In genomic region chr1:38076455-38076854, GRCh38 we compare ENCODE assay signal across 25 cellular contexts. TPM values are rescaled to one million over a fixed set of nuclear protein-coding genes. Genes with fewer than 3 reads are reported as not detected.
DNase-seq lines count a peak whose midpoint lies in the region; ATAC-seq and TF ChIP-seq lines count a peak whose summit lies in the region.
"Had no signal": no experiment of that assay in that cellular context is flagged by ENCODE, and none has a peak within 500 bp of the region (broad histone marks: within the 10 kb centered on the region; RNA-seq: fewer than 3 reads in every experiment).

No MANE protein-coding gene starts in this region.

- H3K9ac ChIP-seq in neural cell (ENCODE audit: low read length) = no peak overlapping the region

- H3K4me3 ChIP-seq in neural cell (ENCODE audit: low read length) = no peak overlapping the region
- H3K4me3 ChIP-seq: SJCRH30 had no signal

- no peak for TF ChIP-seq RAD21 in neural cell (conservative IDR thresholded peaks at IDR 0.05)

- no peaks in the 10 kb centered on the region for H3K36me3 ChIP-seq in neural cell (ENCODE audit: insufficient read depth, low read length)
- H3K36me3 ChIP-seq: SJCRH30 had no signal

- H3K27me3 Mint-ChIP-seq in activated naive CD8-positive, alpha-beta T cell treated with anti-CD3 and anti-CD28 coated beads for 36 hours = peaks cover 20% of the 10 kb centered on the region
- H3K27me3 Mint-ChIP-seq: IgD-negative memory B cell had no signal

- H3K9me3 Mint-ChIP-seq in activated naive CD8-positive, alpha-beta T cell treated with anti-CD3 and anti-CD28 coated beads for 36 hours = no peaks in the 10 kb centered on the region
- H3K9me3 Mint-ChIP-seq: CD8-positive, alpha-beta T cell; IgD-negative memory B cell; T-helper 2 cell treated with Interferon-gamma antibody and Interleukin-4, amounts not matched to agents 5 μg/mL and 100 μg/mL, for 36 hours had no signal

- H3K4me1 Mint-ChIP-seq in activated naive CD8-positive, alpha-beta T cell treated with anti-CD3 and anti-CD28 coated beads for 36 hours = no peaks in the 10 kb centered on the region

- H3K27ac Mint-ChIP-seq in activated naive CD8-positive, alpha-beta T cell treated with anti-CD3 and anti-CD28 coated beads for 36 hours = no peak overlapping the region
- H3K27ac Mint-ChIP-seq: CD8-positive, alpha-beta T cell; IgD-negative memory B cell; T-helper 2 cell treated with Interferon-gamma antibody and Interleukin-4, amounts not matched to agents 5 μg/mL and 100 μg/mL, for 36 hours had no signal

- no peaks in the 10 kb centered on the region for H3K9me3 ChIP-seq in neural cell (ENCODE audit: low read length)
- H3K9me3 ChIP-seq: Caco-2, SJCRH30 had no signal

- H3K4me2 ChIP-seq in neural cell (ENCODE audit: low read length) = peak overlapping the region; percentile 12

- no peak for TF ChIP-seq CTCF in neural cell (IDR thresholded peaks at IDR 0.05; ENCODE audit: poor library complexity, severe bottlenecking)

- H3K27me3 ChIP-seq in neural cell (ENCODE audit: insufficient read depth, low read depth, low read length) = no peaks in the 10 kb centered on the region
- H3K27me3 ChIP-seq: SJCRH30 had no signal

- H3K27ac ChIP-seq in neural cell (ENCODE audit: low read length) = no peak overlapping the region
- H3K27ac ChIP-seq: C4-2B, HL-60, SJCRH30 had no signal

- no peak overlapping the region for H3K4me3 Mint-ChIP-seq in activated naive CD8-positive, alpha-beta T cell treated with anti-CD3 and anti-CD28 coated beads for 36 hours
- H3K4me3 Mint-ChIP-seq: CD8-positive, alpha-beta T cell; IgD-negative memory B cell; T-helper 2 cell treated with Interferon-gamma antibody and Interleukin-4, amounts not matched to agents 5 μg/mL and 100 μg/mL, for 36 hours had no signal

- no peaks in the 10 kb centered on the region for H3F3A ChIP-seq in neural cell (ENCODE audit: insufficient read depth, low read length, poor library complexity, severe bottlenecking)

- ATAC-seq in HG02970 (IDR thresholded peaks at IDR 0.05; ENCODE audit: low FRiP score, unreplicated experiment) = no peak
- ATAC-seq: CD8-positive, alpha-beta T cell; HCT116 had no signal

- no peak overlapping the region for H2AFZ ChIP-seq in neural cell (ENCODE audit: low read depth, low read length)

- H4K20me1 ChIP-seq in neural cell (ENCODE audit: insufficient read depth) = no peaks in the 10 kb centered on the region

- TF ChIP-seq EP300 in neural cell (conservative IDR thresholded peaks at IDR 0.05; ENCODE audit: poor library complexity, severe bottlenecking) = no peak

- H3K79me2 ChIP-seq in neural cell (replicated peaks; ENCODE audit: insufficient read depth, low read length) = no peaks in the 10 kb centered on the region

- H3K36me3 Mint-ChIP-seq in activated naive CD8-positive, alpha-beta T cell treated with anti-CD3 and anti-CD28 coated beads for 36 hours = no peaks in the 10 kb centered on the region
- H3K36me3 Mint-ChIP-seq: CD8-positive, alpha-beta T cell; IgD-negative memory B cell had no signal

- H3K9me2 ChIP-seq in neural cell (ENCODE audit: insufficient read depth, low read length) = no peaks in the 10 kb centered on the region

- DNase-seq in NCI-H510A treated with DMSO at 0.1 percent for 48 hours (lab: John Stamatoyannopoulos, UW) = peak; percentile 61
- no peak for DNase-seq in NCI-H510A (lab: John Stamatoyannopoulos, UW)
- peak; percentile 66 for DNase-seq in NCI-H146 (lab: John Stamatoyannopoulos, UW)
- DNase-seq in SK-N-DZ (ENCODE audit: low spot score) = peak; percentile 21
- no peak for DNase-seq in activated naive CD8-positive, alpha-beta T cell treated with anti-CD3 and anti-CD28 coated beads for 36 hours
- DNase-seq in superior temporal gyrus (ENCODE audit: extremely low spot score) = no peak
- DNase-seq: CD8-positive, alpha-beta T cell; DMS79 treated with DMSO at 0.1 percent for 48 hours; GF-D8; NCI-H1048; NCI-H1694; NCI-H2029 treated with DMSO at 0.1 percent for 48 hours; NCI-H2171; NCI-H226; T-helper 1 cell had no signal

TF ChIP-seq in neural cell, 6 proteins besides CTCF, POLR2A, EP300 and RAD21:
- TF ChIP-seq MXI1 (conservative IDR thresholded peaks at IDR 0.05; ENCODE audit: poor library complexity, severe bottlenecking) (no peak), EZH2 (IDR thresholded peaks at IDR 0.05; ENCODE audit: borderline replicate concordance, insufficient read depth, low read length, poor library complexity, severe bottlenecking) (no peak), POLR2AphosphoS5 (IDR thresholded peaks at IDR 0.05) (no peak), TAF1 (IDR thresholded peaks at IDR 0.05; ENCODE audit: low read depth) (no peak), SMC3 (conservative IDR thresholded peaks at IDR 0.05; ENCODE audit: poor library complexity) (no peak), REST (IDR thresholded peaks at IDR 0.05; ENCODE audit: borderline replicate concordance) (no peak)

RNA-seq across cellular contexts. Expression of gene POU3F1, which starts 29.9 kb away (rescaled TPM):
- 0.96 and 1.3 TPM in 2 replicates for polyA plus RNA-seq in SK-N-DZ (2014; cell fraction: cytosol; rRNA removed)
- 0.52 and 0.62 TPM in 2 replicates for polyA plus RNA-seq in SK-N-DZ (2014; cell fraction: nucleus; rRNA removed)
- polyA plus RNA-seq in neural cell = 2.6 and 3.1 TPM in 2 replicates
- polyA minus RNA-seq in neural cell = 4.9 and 6.6 TPM in 2 replicates
- total RNA-seq in activated naive CD8-positive, alpha-beta T cell treated with anti-CD3 and anti-CD28 coated beads for 36 hours = under 1 TPM in 1 of 2 experiments, not detected in 1; 0.10 TPM
- total RNA-seq: Caco-2, H4 had no signal
- polyA plus RNA-seq: IgD-negative memory B cell had no signal

Comparison
In these comparisons a context has a peak if more than half of its experiments do, and no peak if none do; other contexts are left out.
1. DNase-seq: peak in NCI-H510A treated with DMSO at 0.1 percent for 48 hours (single experiment), NCI-H146 (single experiment) and SK-N-DZ (single experiment); none in NCI-H510A (single experiment), activated naive CD8-positive, alpha-beta T cell treated with anti-CD3 and anti-CD28 coated beads for 36 hours (single experiment) and superior temporal gyrus (single experiment).